Comparison of ENCODE assay signal across 21 cellular contexts in genomic region chr5:80150731-80151130, GRCh38.
DNase-seq lines count a peak whose midpoint lies in the region; ATAC-seq and TF ChIP-seq lines count a peak whose summit lies in the region.
"Had no signal": no experiment of that assay in that cellular context is flagged by ENCODE, and none has a peak within 500 bp of the region (broad histone marks: within the 10 kb centered on the region; RNA-seq: fewer than 3 reads in every experiment).

No MANE protein-coding gene starts in this region.

- peak overlapping the region; percentile 89 for H3K27ac Mint-ChIP-seq in activated CD4-positive, alpha-beta T cell treated with anti-CD3 and anti-CD28 coated beads for 36 hours
- H3K27ac Mint-ChIP-seq in CD4-positive, CD25-positive, alpha-beta regulatory T cell: peak overlapping the region in 2 of 3 donors; percentile 88 to 93
- peak overlapping the region; percentile 89 for H3K27ac Mint-ChIP-seq in activated CD8-positive, alpha-beta T cell treated with anti-CD3 and anti-CD28 coated beads for 36 hours
- no peak overlapping the region for H3K27ac Mint-ChIP-seq in glutamatergic neuron (ENCODE audit: unreplicated experiment)
- H3K27ac Mint-ChIP-seq: effector memory CD8-positive, alpha-beta T cell; HFFc6; stimulated activated naive B cell treated with anti-CD40 and anti-IgM and Interleukin-4, amounts not matched to agents 10 μg/mL and 1 μg/mL and 100 μg/mL, for 72 hours had no signal

- no peaks in the 10 kb centered on the region for H3K9me3 Mint-ChIP-seq in activated CD4-positive, alpha-beta T cell treated with anti-CD3 and anti-CD28 coated beads for 36 hours (ENCODE audit: low read depth)
- peaks cover 0 to 2% (median 0%) of the 10 kb centered on the region in 7 donors for H3K9me3 Mint-ChIP-seq in CD4-positive, CD25-positive, alpha-beta regulatory T cell
- no peaks in the 10 kb centered on the region for H3K9me3 Mint-ChIP-seq in activated CD8-positive, alpha-beta T cell treated with anti-CD3 and anti-CD28 coated beads for 36 hours
- no peaks in the 10 kb centered on the region for H3K9me3 Mint-ChIP-seq in glutamatergic neuron (ENCODE audit: unreplicated experiment)
- H3K9me3 Mint-ChIP-seq: effector memory CD8-positive, alpha-beta T cell; HFFc6; stimulated activated naive B cell treated with anti-CD40 and anti-IgM and Interleukin-4, amounts not matched to agents 10 μg/mL and 1 μg/mL and 100 μg/mL, for 72 hours had no signal

- H3K27me3 ChIP-seq in CD4-positive, CD25-positive, alpha-beta regulatory T cell (ENCODE audit: control insufficient read depth, insufficient read depth, low read length): no peaks in the 10 kb centered on the region
- no peaks in the 10 kb centered on the region for H3K27me3 ChIP-seq in effector memory CD4-positive, alpha-beta T cell (replicated peaks; ENCODE audit: control insufficient read depth, insufficient read depth, low read length, poor library complexity, severe bottlenecking)
- H3K27me3 ChIP-seq in SJCRH30: no peaks in the 10 kb centered on the region
- H3K27me3 ChIP-seq: gastroesophageal sphincter, MG63, SJSA1, tibial artery had no signal

- TF ChIP-seq CTCF in activated CD8-positive, alpha-beta T cell treated with anti-CD3 and anti-CD28 coated beads for 36 hours (IDR thresholded peaks at IDR 0.05): no peak
- TF ChIP-seq CTCF in glutamatergic neuron (IDR thresholded peaks at IDR 0.05; ENCODE audit: partially characterized antibody, unreplicated experiment) (no peak), GM10248 (IDR thresholded peaks at IDR 0.05; ENCODE audit: control extremely low read depth, extremely low read depth, low read depth, missing control alignments) (no peak)

- CTCF ChIA-PET in activated CD4-positive, alpha-beta T cell treated with anti-CD3 and anti-CD28 coated beads for 36 hours (lab: Charles Lee): interaction anchor here (1.1 kb wide), 1 partner anchor 54 kb away, joined by 3 read pairs; no protein-coding TSS in a partner anchor
- CTCF ChIA-PET in activated CD8-positive, alpha-beta T cell treated with anti-CD3 and anti-CD28 coated beads for 36 hours (lab: Charles Lee): interaction anchor here (1.0 to 1.8 kb wide), 5 partner anchors 10 to 41 kb away, joined by 3 read pairs; no protein-coding TSS in a partner anchor
- CTCF ChIA-PET in GM10248 (lab: Yijun Ruan, JAX): no interaction called here

- intact Hi-C loops in activated CD4-positive, alpha-beta T cell treated with anti-CD3 and anti-CD28 coated beads for 36 hours (cut with DNase I, micrococcal nuclease): no loop called here
- intact Hi-C loops in activated CD8-positive, alpha-beta T cell treated with anti-CD3 and anti-CD28 coated beads for 36 hours (cut with micrococcal nuclease): no loop called here

- H3K27me3 Mint-ChIP-seq in activated CD4-positive, alpha-beta T cell treated with anti-CD3 and anti-CD28 coated beads for 36 hours: no peaks in the 10 kb centered on the region
- H3K27me3 Mint-ChIP-seq in CD4-positive, CD25-positive, alpha-beta regulatory T cell: no peaks in the 10 kb centered on the region
- no peaks in the 10 kb centered on the region for H3K27me3 Mint-ChIP-seq in activated CD8-positive, alpha-beta T cell treated with anti-CD3 and anti-CD28 coated beads for 36 hours
- H3K27me3 Mint-ChIP-seq in glutamatergic neuron (ENCODE audit: unreplicated experiment): no peaks in the 10 kb centered on the region
- H3K27me3 Mint-ChIP-seq: effector memory CD8-positive, alpha-beta T cell; stimulated activated naive B cell treated with anti-CD40 and anti-IgM and Interleukin-4, amounts not matched to agents 10 μg/mL and 1 μg/mL and 100 μg/mL, for 72 hours had no signal

- POLR2A ChIA-PET in activated CD4-positive, alpha-beta T cell treated with anti-CD3 and anti-CD28 coated beads for 36 hours (lab: Charles Lee): interaction anchor here (1.0 kb wide), 1 partner anchor 99 kb away, joined by 12 read pairs; no protein-coding TSS in a partner anchor
- POLR2A ChIA-PET in activated CD8-positive, alpha-beta T cell treated with anti-CD3 and anti-CD28 coated beads for 36 hours (lab: Charles Lee): interaction anchor here (1.6 kb wide), 1 partner anchor 9 kb away, joined by 6 read pairs; no protein-coding TSS in a partner anchor
- POLR2A ChIA-PET in GM10248 (lab: Yijun Ruan, JAX): no interaction called here

- no peaks in the 10 kb centered on the region for H3K4me1 ChIP-seq in CD4-positive, CD25-positive, alpha-beta regulatory T cell (ENCODE audit: control insufficient read depth, insufficient read depth, low read length, poor library complexity, severe bottlenecking)
- peaks cover 44% of the 10 kb centered on the region for H3K4me1 ChIP-seq in effector memory CD4-positive, alpha-beta T cell (ENCODE audit: control insufficient read depth, insufficient read depth, low read length, poor library complexity, severe bottlenecking)
- peaks cover 9% of the 10 kb centered on the region; the same call in 1 of the 2 replicates for H3K4me1 ChIP-seq in SJCRH30
- H3K4me1 ChIP-seq: gastroesophageal sphincter, SJSA1, tibial artery had no signal

- H3K36me3 Mint-ChIP-seq in activated CD4-positive, alpha-beta T cell treated with anti-CD3 and anti-CD28 coated beads for 36 hours (ENCODE audit: low read depth): peaks cover 60% of the 10 kb centered on the region
- H3K36me3 Mint-ChIP-seq in CD4-positive, CD25-positive, alpha-beta regulatory T cell: peaks cover 60% of the 10 kb centered on the region
- H3K36me3 Mint-ChIP-seq in activated CD8-positive, alpha-beta T cell treated with anti-CD3 and anti-CD28 coated beads for 36 hours (ENCODE audit: low read depth): peaks cover 59% of the 10 kb centered on the region
- no peaks in the 10 kb centered on the region for H3K36me3 Mint-ChIP-seq in glutamatergic neuron (ENCODE audit: unreplicated experiment)

- H3K27ac ChIP-seq in CD4-positive, CD25-positive, alpha-beta regulatory T cell (ENCODE audit: insufficient read depth, low read length, poor library complexity, severe bottlenecking): no peak overlapping the region
- peak overlapping the region; percentile 28 for H3K27ac ChIP-seq in effector memory CD4-positive, alpha-beta T cell (ENCODE audit: insufficient read depth, low read length, poor library complexity, severe bottlenecking)
- no peak overlapping the region for H3K27ac ChIP-seq in SJCRH30
- H3K27ac ChIP-seq: gastroesophageal sphincter, SJSA1, tibial artery had no signal

- no peak overlapping the region for H3K4me3 ChIP-seq in CD4-positive, CD25-positive, alpha-beta regulatory T cell (ENCODE audit: low read depth, low read length)
- H3K4me3 ChIP-seq in effector memory CD4-positive, alpha-beta T cell (ENCODE audit: insufficient read depth, low read depth, low read length, poor library complexity, severe bottlenecking): no peak overlapping the region
- no peak overlapping the region for H3K4me3 ChIP-seq in SJCRH30
- H3K4me3 ChIP-seq: gastroesophageal sphincter, K562, MG63, SJSA1, smooth muscle cell, tibial artery had no signal

- H3K36me3 ChIP-seq in CD4-positive, CD25-positive, alpha-beta regulatory T cell (ENCODE audit: control insufficient read depth, insufficient read depth, low read length): peaks cover 58% of the 10 kb centered on the region
- H3K36me3 ChIP-seq in effector memory CD4-positive, alpha-beta T cell (ENCODE audit: control insufficient read depth, insufficient read depth, low read length): peaks cover 41% of the 10 kb centered on the region
- no peaks in the 10 kb centered on the region for H3K36me3 ChIP-seq in SJCRH30
- H3K36me3 ChIP-seq: SJSA1 had no signal

- H3K9me3 ChIP-seq in CD4-positive, CD25-positive, alpha-beta regulatory T cell (ENCODE audit: control insufficient read depth in 2 of 2, low read length in 2 of 2): no peaks in the 10 kb centered on the region
- H3K9me3 ChIP-seq in effector memory CD4-positive, alpha-beta T cell (ENCODE audit: control insufficient read depth, low read length): no peaks in the 10 kb centered on the region
- no peaks in the 10 kb centered on the region for H3K9me3 ChIP-seq in SJCRH30 (replicated peaks)
- H3K9me3 ChIP-seq: gastroesophageal sphincter, MG63, SJSA1, tibial artery had no signal

- H3K4me3 Mint-ChIP-seq in activated CD4-positive, alpha-beta T cell treated with anti-CD3 and anti-CD28 coated beads for 36 hours: peak overlapping the region; percentile 28
- H3K4me3 Mint-ChIP-seq in CD4-positive, CD25-positive, alpha-beta regulatory T cell: peak overlapping the region in 2 of 4 donors; percentile 4 to 13
- H3K4me3 Mint-ChIP-seq in activated CD8-positive, alpha-beta T cell treated with anti-CD3 and anti-CD28 coated beads for 36 hours: peak overlapping the region; percentile 9
- H3K4me3 Mint-ChIP-seq in glutamatergic neuron (ENCODE audit: unreplicated experiment): no peak overlapping the region
- H3K4me3 Mint-ChIP-seq: effector memory CD8-positive, alpha-beta T cell; HFFc6; stimulated activated naive B cell treated with anti-CD40 and anti-IgM and Interleukin-4, amounts not matched to agents 10 μg/mL and 1 μg/mL and 100 μg/mL, for 72 hours had no signal

- peaks cover 62% of the 10 kb centered on the region for H3K4me1 Mint-ChIP-seq in activated CD4-positive, alpha-beta T cell treated with anti-CD3 and anti-CD28 coated beads for 36 hours
- H3K4me1 Mint-ChIP-seq in CD4-positive, CD25-positive, alpha-beta regulatory T cell: peaks cover 0 to 55% (median 25%) of the 10 kb centered on the region in 4 donors
- H3K4me1 Mint-ChIP-seq in activated CD8-positive, alpha-beta T cell treated with anti-CD3 and anti-CD28 coated beads for 36 hours (ENCODE audit: low read depth): peaks cover 62% of the 10 kb centered on the region
- peaks cover 1% of the 10 kb centered on the region for H3K4me1 Mint-ChIP-seq in glutamatergic neuron (ENCODE audit: low read depth, unreplicated experiment)

- DNase-seq in activated CD4-positive, alpha-beta T cell treated with anti-CD3 and anti-CD28 coated beads for 36 hours: peak; percentile 42
- no peak for DNase-seq in activated CD4-positive, alpha-beta T cell treated with anti-CD3 and anti-CD28 coated beads, Interleukin-2, amount 50 U/mL, for 48 hours
- no peak for DNase-seq in CD4-positive, CD25-positive, alpha-beta regulatory T cell
- no peak for DNase-seq in activated CD8-positive, alpha-beta T cell treated with anti-CD3 and anti-CD28 coated beads for 36 hours
- no peak for DNase-seq in effector memory CD4-positive, alpha-beta T cell
- no peak for DNase-seq in glutamatergic neuron
- DNase-seq in GM10248 (ENCODE audit: extremely low spot score): no peak
- no peak for DNase-seq in SJCRH30
- DNase-seq: effector memory CD8-positive, alpha-beta T cell; EL; HFFc6; MG63; NCI-H1417; NCI-H2107; NK-92 treated with Interleukin-12 subunit alpha and Interleukin-12 subunit beta, amount 100 ng/mL, for 24 hours; stimulated activated naive B cell treated with anti-CD40 and anti-IgM and Interleukin-4, amounts not matched to agents 10 μg/mL and 1 μg/mL and 100 μg/mL, for 72 hours; tibial artery had no signal

- ATAC-seq in activated CD4-positive, alpha-beta T cell treated with anti-CD3 and anti-CD28 coated beads for 36 hours: peak; percentile 21
- no peak for ATAC-seq in CD4-positive, CD25-positive, alpha-beta regulatory T cell (ENCODE audit: low read depth in 2 of 2)
- no peak for ATAC-seq in activated CD8-positive, alpha-beta T cell treated with anti-CD3 and anti-CD28 coated beads for 36 hours
- ATAC-seq: effector memory CD8-positive, alpha-beta T cell; gastroesophageal sphincter; K562; stimulated activated naive B cell treated with anti-CD40 and anti-IgM and Interleukin-4, amounts not matched to agents 10 μg/mL and 1 μg/mL and 100 μg/mL, for 72 hours had no signal
